In genomic region chr5:5422819-5423515, GRCh38 we compare ENCODE assay signal across 8 cellular contexts. TPM values are rescaled to one million over a fixed set of nuclear protein-coding genes. Genes with fewer than 3 reads are reported as not detected.
DNase-seq lines count a peak whose midpoint lies in the region; ATAC-seq, FAIRE-seq and TF ChIP-seq lines count a peak whose summit lies in the region.

No MANE protein-coding gene starts in this region.

- WGBS in gastroesophageal sphincter (ENCODE audit: low coverage in 1 of 2), 2 donors: 0% methylated on average over 3 to 25 of the region's 58 CpGs

- H3K36me3 ChIP-seq in gastroesophageal sphincter (peaks cover 0 to 6% of the 10 kb centered on the region in 2 donors), gastrocnemius medialis (no peaks in the 10 kb centered on the region)

- TF ChIP-seq POLR2A in gastroesophageal sphincter (IDR thresholded peaks at IDR 0.05) (no peak), gastrocnemius medialis (IDR thresholded peaks at IDR 0.05) (no peak)

- H3K27ac ChIP-seq in gastroesophageal sphincter: peak overlapping the region; percentile 87 to 99 (median 96)
- H3K27ac ChIP-seq in gastrocnemius medialis: peak overlapping the region; percentile 89 to 99 (median 94)

- H3K4me3 ChIP-seq in WI38 (ENCODE audit: low read depth, low read length) (peak overlapping the region; percentile 99), gastroesophageal sphincter (peak overlapping the region; percentile 84 to 100), gastrocnemius medialis (peak overlapping the region; percentile 66 to 99 (median 84))

- TF ChIP-seq EP300 in gastroesophageal sphincter (IDR thresholded peaks at IDR 0.05): no peak

- intact Hi-C loops in gastrocnemius medialis (cut with DNase I; ENCODE audit: low total_unique reads): loop anchor here (1.0 to 10.0 kb wide), 4 partner anchors 58 to 1292 kb away; partner anchors contain the start of genes NSUN2, SRD5A1 and TENT4A

- TF ChIP-seq CTCF in WI38 (IDR thresholded peaks at IDR 0.05; ENCODE audit: low read depth, low read length) (no peak), gastroesophageal sphincter (IDR thresholded peaks at IDR 0.05) (no peak), gastrocnemius medialis (IDR thresholded peaks at IDR 0.05 in 4 of 5, conservative IDR thresholded peaks at IDR 0.05 in 1 of 5) (no peak), D721Med (IDR thresholded peaks at IDR 0.05; ENCODE audit: insufficient read depth, missing control alignments) (no peak)

- H3K9me3 ChIP-seq in gastroesophageal sphincter (no peaks in the 10 kb centered on the region), gastrocnemius medialis (no peaks in the 10 kb centered on the region)

- peak; percentile 11 for DNase-seq in AG08395 (ENCODE audit: low spot score)
- DNase-seq in gastrocnemius medialis: no peak
- DNase-seq in D721Med (ENCODE audit: insufficient read length, low spot score): no peak
- no peak for DNase-seq in occipital lobe (lab: John Stamatoyannopoulos, UW)

- no peak for FAIRE-seq in D721Med (lab: Jason Lieb, UNC)

- ATAC-seq in GM18867 (IDR thresholded peaks at IDR 0.05; ENCODE audit: unreplicated experiment): peak; percentile 17
- ATAC-seq in HG03103 (IDR thresholded peaks at IDR 0.05; ENCODE audit: low read depth, unreplicated experiment): peak; percentile 9
- no peak for ATAC-seq in gastroesophageal sphincter
- ATAC-seq in gastrocnemius medialis: peak; percentile 13 to 23

- in situ Hi-C loops in gastrocnemius medialis (cut with MboI; ENCODE audit: low sequenced_read_pairs in 4 of 4): loop anchor here in 3 of 4 donors (25.0 kb wide), 2 partner anchors 536 to 561 kb away; no protein-coding TSS in a partner anchor

- H3K27me3 ChIP-seq in gastroesophageal sphincter: no peaks in the 10 kb centered on the region
- no peaks in the 10 kb centered on the region for H3K27me3 ChIP-seq in gastrocnemius medialis

- H3K4me1 ChIP-seq in gastroesophageal sphincter (peaks cover 14 to 62% (median 29%) of the 10 kb centered on the region in 3 donors), gastrocnemius medialis (peaks cover 38 to 52% of the 10 kb centered on the region in 2 donors)

RNA-seq across cellular contexts. Expression of gene ICE1, which starts 0.5 kb away (rescaled TPM):
- total RNA-seq in gastroesophageal sphincter: 10 to 100 TPM; 28.0 to 41.6 (median 34.7) TPM
- 10 to 100 TPM; 24.9 to 34.7 (median 32.7) TPM for total RNA-seq in gastrocnemius medialis
- total RNA-seq in occipital lobe: 57.6 TPM
